In the genomic region with DNA sequence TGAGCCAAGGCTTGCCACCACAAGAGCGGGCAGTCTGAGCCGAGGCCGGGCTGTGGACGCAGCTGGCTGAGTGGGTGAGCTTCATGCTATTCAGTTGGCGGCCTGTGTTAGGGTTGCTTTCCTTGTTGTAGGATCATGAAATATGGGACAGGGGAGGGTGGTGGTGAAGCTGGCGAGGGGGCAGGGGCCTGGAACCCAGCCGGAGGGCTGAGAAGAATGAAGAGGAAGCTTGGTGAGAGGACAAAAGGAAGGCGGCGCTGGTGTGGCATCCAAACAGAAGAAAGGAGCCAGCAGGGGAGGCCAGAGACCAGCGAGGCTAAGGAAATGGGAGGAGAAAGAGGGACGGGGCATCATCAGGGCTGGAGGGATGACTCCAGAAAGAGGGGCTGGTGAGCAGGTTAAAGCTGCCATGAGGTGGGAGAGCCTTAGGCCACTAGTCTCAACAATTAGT, we compare ENCODE assay signal across 23 cellular contexts. TPM values are rescaled to one million over a fixed set of nuclear protein-coding genes. Genes with fewer than 3 reads are reported as not detected.
DNase-seq lines count a peak whose midpoint lies in the region; ATAC-seq, FAIRE-seq and TF ChIP-seq lines count a peak whose summit lies in the region.
"Had no signal": no experiment of that assay in that cellular context is flagged by ENCODE, and none has a peak within 500 bp of the region (broad histone marks: within the 10 kb centered on the region; RNA-seq: fewer than 3 reads in every experiment).

No MANE protein-coding gene starts in this region.

- no peak for TF ChIP-seq EP300 in A549 (IDR thresholded peaks at IDR 0.05)

- no peak overlapping the region for H3K27ac ChIP-seq in A549
- no peak overlapping the region for H3K27ac ChIP-seq in H9 (ENCODE audit: insufficient read length, low read depth, low read length)
- H3K27ac ChIP-seq in endodermal cell (ENCODE audit: low read depth, low read length) = no peak overlapping the region
- H3K27ac ChIP-seq in neural progenitor cell = no peak overlapping the region

- H3K9ac ChIP-seq in H9 (ENCODE audit: extremely low read depth, insufficient read length, low read length) (no peak overlapping the region), endodermal cell (ENCODE audit: extremely low read depth, low read length, poor library complexity, severe bottlenecking) (no peak overlapping the region), neural progenitor cell (no peak overlapping the region)
- H3K9ac ChIP-seq: SK-N-SH had no signal

- ATAC-seq in A549 = peak; percentile 19 to 39; a peak in 1 of 6 replicates
- ATAC-seq in GM21576 (IDR thresholded peaks at IDR 0.05; ENCODE audit: unreplicated experiment) = no peak
- ATAC-seq: Panc1 had no signal

- WGBS in A549 (ENCODE audit: missing lambda C conversion rate) = 88% methylated on average over 11 of the region's 11 CpGs
- WGBS in H9 (ENCODE audit: extremely low coverage, insufficient read length, low lambda C conversion rate) = no CpG with 5 or more reads among the region's 11 CpGs
- WGBS in endodermal cell (ENCODE audit: insufficient coverage in 1 of 2, insufficient read length in 1 of 2), 2 experiments = 61 to 77% methylated on average over 8 to 11 of the region's 11 CpGs

- no peak overlapping the region for H2BK15ac ChIP-seq in H9 (ENCODE audit: low read depth, low read length)

- H3K23me2 ChIP-seq in H9 (ENCODE audit: insufficient read length, low read depth, low read length, poor library complexity, severe bottlenecking) = no peaks in the 10 kb centered on the region

- CTCF ChIA-PET in A549 (lab: Yijun Ruan, JAX) = interaction anchor here (1.1 to 1.9 kb wide), 3 partner anchors 7 to 266 kb away, joined by 3 to 8 read pairs (median 4); no protein-coding TSS in a partner anchor

- H2BK12ac ChIP-seq in H9 (ENCODE audit: insufficient read length, low read depth, low read length) = no peak overlapping the region

- in situ Hi-C loops in ACHN (cut with HindIII; ENCODE audit: low pct_ligation_motif_present, low pct_unique_long_range_greater_than_20kb, low sequenced_read_pairs) = no loop called here

- no peak overlapping the region for H2AK5ac ChIP-seq in H9 (ENCODE audit: insufficient read length, low read length)

- no peak overlapping the region for H3K18ac ChIP-seq in H9 (ENCODE audit: insufficient read length, low read depth, low read length)

- peaks cover 4% of the 10 kb centered on the region for H4K20me1 ChIP-seq in H9 (ENCODE audit: control insufficient read depth, insufficient read depth, insufficient read length)
- peaks cover 13% of the 10 kb centered on the region for H4K20me1 ChIP-seq in neural progenitor cell (ENCODE audit: low read depth)

- no peak for TF ChIP-seq CTCF in A549 (IDR thresholded peaks at IDR 0.05)
- TF ChIP-seq CTCF in H9 (conservative IDR thresholded peaks at IDR 0.05) = 0 out of 3 replicates have a peak, but pooled peaks have one; percentile 9
- TF ChIP-seq CTCF in endodermal cell (conservative IDR thresholded peaks at IDR 0.05) = peak; percentile 40
- peak; percentile 21 for TF ChIP-seq CTCF in neural progenitor cell (IDR thresholded peaks at IDR 0.05)

- H4K5ac ChIP-seq in H9 (ENCODE audit: insufficient read length, low read depth, low read length) = no peak overlapping the region

- H2BK120ac ChIP-seq in H9 (ENCODE audit: low read depth, low read length, poor library complexity, severe bottlenecking) = no peak overlapping the region

- H3K36me3 Mint-ChIP-seq in H9 (ENCODE audit: insufficient read depth in 1 of 3, low read depth in 3 of 3) (peaks cover 0 to 3% (median 2%) of the 10 kb centered on the region in 3 experiments; a peak in 3 of 7 replicates), endodermal cell (ENCODE audit: low read depth) (no peaks in the 10 kb centered on the region), neural progenitor cell (no peaks in the 10 kb centered on the region)

- no peak overlapping the region for H4K8ac ChIP-seq in H9 (replicated peaks; ENCODE audit: insufficient read length, low read depth, low read length)

- H2BK20ac ChIP-seq in H9 (ENCODE audit: low read depth, low read length, poor library complexity, severe bottlenecking) = no peak overlapping the region

- peak overlapping the region; percentile 17 to 85 (median 68); a peak in 5 of 7 replicates for H3K27ac Mint-ChIP-seq in H9
- H3K27ac Mint-ChIP-seq in endodermal cell = peak overlapping the region; percentile 50
- H3K27ac Mint-ChIP-seq in neural progenitor cell = no peak overlapping the region
- H3K27ac Mint-ChIP-seq: IgD-negative memory B cell had no signal

- DNase-seq in A549 (ENCODE audit: low read depth in 1 of 2, low spot score in 1 of 2) = no peak
- peak; percentile 77 for DNase-seq in H9
- peak; percentile 84 for DNase-seq in endodermal cell
- peak; percentile 54 for DNase-seq in neural progenitor cell (ENCODE audit: low spot score)
- no peak for DNase-seq in ACHN
- no peak for DNase-seq in germinal center (ENCODE audit: low spot score)
- DNase-seq: BE2C, DMS53, GF-D8, Kasumi-1, MG63, NCI-H1417, NCI-H1694 treated with DMSO at 0.1 percent for 48 hours, NCI-H2081 treated with DMSO at 0.1 percent for 48 hours, NCI-H2171 treated with DMSO at 0.1 percent for 48 hours, NCI-H524 treated with DMSO at 0.1 percent for 48 hours, NCI-H82, SIG-M5, SK-N-SH had no signal

- H2AFZ ChIP-seq in H9 (ENCODE audit: low read length) (no peak overlapping the region), neural progenitor cell (replicated peaks) (no peak overlapping the region)

- no peak overlapping the region; the same call in 1 of the 2 replicates for H3K14ac ChIP-seq in H9 (ENCODE audit: insufficient read depth, low read length)

- H3K9me3 Mint-ChIP-seq in H9 (no peaks in the 10 kb centered on the region), endodermal cell (no peaks in the 10 kb centered on the region), neural progenitor cell (no peaks in the 10 kb centered on the region)
- H3K9me3 Mint-ChIP-seq: IgD-negative memory B cell had no signal

- POLR2A ChIA-PET in A549 (lab: Yijun Ruan, JAX) = no interaction called here

- H2BK5ac ChIP-seq in H9 (ENCODE audit: insufficient read length, low read length) = no peak overlapping the region

- H4K91ac ChIP-seq in H9 (ENCODE audit: insufficient read length, low read depth, low read length) = no peak overlapping the region

- H3K27me3 ChIP-seq in H9 (ENCODE audit: insufficient read depth, low read length) = no peaks in the 10 kb centered on the region
- H3K27me3 ChIP-seq in endodermal cell (ENCODE audit: control insufficient read depth, insufficient read depth, low read length, poor library complexity, severe bottlenecking) = no peaks in the 10 kb centered on the region
- no peaks in the 10 kb centered on the region for H3K27me3 ChIP-seq in neural progenitor cell
- H3K27me3 ChIP-seq: BE2C, MG63 had no signal

- peaks cover 16 to 17% of the 10 kb centered on the region in 2 experiments for H3K4me1 Mint-ChIP-seq in H9
- peaks cover 11% of the 10 kb centered on the region for H3K4me1 Mint-ChIP-seq in endodermal cell
- H3K4me1 Mint-ChIP-seq in neural progenitor cell = peaks cover 7% of the 10 kb centered on the region

- H3K27me3 Mint-ChIP-seq in H9 (ENCODE audit: low read depth) = no peaks in the 10 kb centered on the region
- no peaks in the 10 kb centered on the region for H3K27me3 Mint-ChIP-seq in endodermal cell (ENCODE audit: insufficient read depth)
- peaks cover 4% of the 10 kb centered on the region for H3K27me3 Mint-ChIP-seq in neural progenitor cell (ENCODE audit: insufficient read depth, low read depth)
- H3K27me3 Mint-ChIP-seq: IgD-negative memory B cell had no signal

- H3K4me3 Mint-ChIP-seq in H9 (peak overlapping the region in 1 of 2 experiments; percentile 26; a peak in 3 of 5 replicates), endodermal cell (no peak overlapping the region), neural progenitor cell (no peak overlapping the region)
- H3K4me3 Mint-ChIP-seq: IgD-negative memory B cell had no signal

- H3K9me3 ChIP-seq in A549 (no peaks in the 10 kb centered on the region), H9 (ENCODE audit: control insufficient read depth, low read depth, low read length) (no peaks in the 10 kb centered on the region), endodermal cell (ENCODE audit: control insufficient read depth, low read length) (no peaks in the 10 kb centered on the region), neural progenitor cell (ENCODE audit: low read depth) (no peaks in the 10 kb centered on the region)
- H3K9me3 ChIP-seq: BE2C, MG63, SK-N-SH had no signal

- H3K36me3 ChIP-seq in endodermal cell (ENCODE audit: control insufficient read depth, insufficient read depth, low read length) (no peaks in the 10 kb centered on the region), neural progenitor cell (no peaks in the 10 kb centered on the region)
- H3K36me3 ChIP-seq: BE2C, MG63 had no signal

- H3F3A ChIP-seq in neural progenitor cell (ENCODE audit: low read depth) = peaks cover 6% of the 10 kb centered on the region

- no peak overlapping the region for H3K4ac ChIP-seq in H9 (ENCODE audit: low read depth, low read length)

- H3K4me2 ChIP-seq in A549 (no peak overlapping the region), H9 (ENCODE audit: insufficient read depth, insufficient read length, low read length) (no peak overlapping the region), neural progenitor cell (peak overlapping the region; percentile 58)
- H3K4me2 ChIP-seq: SK-N-SH had no signal

- no peak for FAIRE-seq in A549 (lab: Jason Lieb, UNC)
- FAIRE-seq: D721Med had no signal

- H3K79me2 ChIP-seq in H9 (ENCODE audit: insufficient read depth, low read length) (no peaks in the 10 kb centered on the region), neural progenitor cell (ENCODE audit: low read depth) (no peaks in the 10 kb centered on the region)

- H3K4me3 ChIP-seq in A549 (no peak overlapping the region), endodermal cell (ENCODE audit: low read length) (no peak overlapping the region), neural progenitor cell (no peak overlapping the region)
- H3K4me3 ChIP-seq: MG63 had no signal

- TF ChIP-seq POLR2A in A549 (IDR thresholded peaks at IDR 0.05; ENCODE audit: low read length) = no peak

- H3K79me1 ChIP-seq in H9 (ENCODE audit: insufficient read depth, low read depth, low read length, poor library complexity, severe bottlenecking) = no peaks in the 10 kb centered on the region

- no peak for TF ChIP-seq RAD21 in A549 (conservative IDR thresholded peaks at IDR 0.05 in 1 of 2, IDR thresholded peaks at IDR 0.05 in 1 of 2)

- H3T11ph ChIP-seq in H9 (ENCODE audit: low read length) = no peak overlapping the region

- no peak overlapping the region for H3K23ac ChIP-seq in H9 (ENCODE audit: insufficient read length, low read depth, low read length)

- no peaks in the 10 kb centered on the region for H3K4me1 ChIP-seq in A549
- no peaks in the 10 kb centered on the region; the same call in 1 of the 2 replicates for H3K4me1 ChIP-seq in H9 (ENCODE audit: insufficient read depth, low read length)
- H3K4me1 ChIP-seq in endodermal cell (ENCODE audit: control insufficient read depth, insufficient read depth, low read length) = no peaks in the 10 kb centered on the region
- H3K4me1 ChIP-seq in neural progenitor cell = peaks cover 18% of the 10 kb centered on the region
- H3K4me1 ChIP-seq: BE2C had no signal

- no peak overlapping the region for H3K56ac ChIP-seq in H9 (ENCODE audit: insufficient read length, low read depth, low read length)

RNA-seq across cellular contexts. Expression of a gene that starts 18.3 kb away (rescaled TPM):
- 7.9 and 8.1 TPM in 2 replicates for polyA plus RNA-seq in A549 (2011; rRNA removed)
- polyA plus RNA-seq in A549 (2012; cell fraction: cytosol; rRNA removed) = 2.9 and 4.2 TPM in 2 replicates
- polyA plus RNA-seq in A549 (2012; cell fraction: nucleus; rRNA removed) = 7.9 and 11.2 TPM in 2 replicates
- 3.0 to 5.0 TPM (median 3.9 TPM) in 3 replicates for polyA plus RNA-seq in A549 (2017; fragmentation: RNase III; extraction: RNeasy Plus Mini Kit Qiagen cat#74134 plus additional on column Dnase treatment)
- 8.8 and 11.4 TPM in 2 replicates for polyA minus RNA-seq in A549 (2011; rRNA and poly(A)+ RNA removed)
- 17.8 and 18.6 TPM in 2 replicates for total RNA-seq in H9 (2021)
- total RNA-seq in endodermal cell = 10 to 100 TPM; 23.3 to 25.0 TPM
- polyA plus RNA-seq in endodermal cell (2013, experiment 1 of 2) = 21.4 TPM
- polyA plus RNA-seq in endodermal cell (2013, experiment 2 of 2) = 19.9 TPM
- 21.3 and 30.7 TPM in 2 replicates for total RNA-seq in neural progenitor cell (ENCODE audit: low replicate concordance)

Comparison
In these comparisons a context has a peak if more than half of its experiments do, and no peak if none do; other contexts are left out.
1. DNase-seq: peak in H9 (single experiment), endodermal cell (single experiment) and neural progenitor cell (single experiment); none in A549 (0 of 2), ACHN (single experiment) and germinal center (single experiment).